ENCODE assay signal across 1 cellular context in genomic region chr2:69734858-69735574, GRCh38.
TF ChIP-seq lines count a peak whose summit lies in the region.

No MANE protein-coding gene starts in this region.

TF ChIP-seq in IMR-90, 13 proteins besides CTCF, POLR2A, EP300 and RAD21:
- TF ChIP-seq FOS (IDR thresholded peaks at IDR 0.05; ENCODE audit: low read depth, low read length), result no peak
- TF ChIP-seq RFX5 (IDR thresholded peaks at IDR 0.05; ENCODE audit: low read depth, low read length), result no peak
- TF ChIP-seq SMC3 (IDR thresholded peaks at IDR 0.05; ENCODE audit: low read depth, low read length), result no peak
- TF ChIP-seq BHLHE40 (IDR thresholded peaks at IDR 0.05; ENCODE audit: low read depth, low read length), result no peak
- no peak for TF ChIP-seq MAZ (IDR thresholded peaks at IDR 0.05; ENCODE audit: borderline replicate concordance, low read depth, low read length)
- TF ChIP-seq CHD1 (IDR thresholded peaks at IDR 0.05; ENCODE audit: low read depth, low read length), result no peak
- no peak for TF ChIP-seq ELK1 (IDR thresholded peaks at IDR 0.05; ENCODE audit: borderline replicate concordance, low read depth, low read length)
- no peak for TF ChIP-seq MAFK (IDR thresholded peaks at IDR 0.05; ENCODE audit: low read depth, low read length)
- no peak for TF ChIP-seq MXI1 (IDR thresholded peaks at IDR 0.05; ENCODE audit: borderline replicate concordance, low read depth, low read length)
- TF ChIP-seq NFE2L2 (IDR thresholded peaks at IDR 0.05; ENCODE audit: low read depth, low read length), result no peak
- no peak for TF ChIP-seq RCOR1 (IDR thresholded peaks at IDR 0.05; ENCODE audit: insufficient replicate concordance, low read length)
- TF ChIP-seq USF2 (IDR thresholded peaks at IDR 0.05; ENCODE audit: low read depth, low read length), result no peak
- TF ChIP-seq CEBPB (IDR thresholded peaks at IDR 0.05; ENCODE audit: low read depth, low read length), result no peak
